ENCODE assay signal across 23 cellular contexts in the genomic region with DNA sequence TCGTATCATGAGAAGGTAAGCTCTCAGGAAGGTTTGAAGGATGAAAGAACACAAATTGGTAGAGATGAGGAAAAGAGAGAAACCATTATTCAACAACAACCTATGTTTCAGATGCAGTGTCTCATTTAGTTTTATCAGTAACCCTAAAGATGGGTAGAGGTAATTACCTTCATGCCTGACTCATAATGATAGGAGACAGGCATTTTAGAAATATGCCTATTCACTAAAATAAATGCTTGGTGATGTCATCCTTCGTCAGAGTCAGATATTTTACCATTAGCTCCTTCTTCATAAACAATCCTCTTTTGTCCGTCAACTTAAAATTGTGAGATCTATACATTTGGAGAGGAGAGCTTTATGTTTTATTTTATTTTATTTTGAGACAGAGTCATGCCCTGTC. TPM values are rescaled to one million over a fixed set of nuclear protein-coding genes. Genes with fewer than 3 reads are reported as not detected.
DNase-seq lines count a peak whose midpoint lies in the region; ATAC-seq and TF ChIP-seq lines count a peak whose summit lies in the region.
"Had no signal": no experiment of that assay in that cellular context is flagged by ENCODE, and none has a peak within 500 bp of the region (broad histone marks: within the 10 kb centered on the region; RNA-seq: fewer than 3 reads in every experiment).

No MANE protein-coding gene starts in this region.

- TF ChIP-seq POLR2A in IMR-90 (IDR thresholded peaks at IDR 0.05; ENCODE audit: low read depth, low read length), result no peak

- H3K23ac ChIP-seq in IMR-90 (ENCODE audit: low read depth, low read length), result no peak overlapping the region

- no peaks in the 10 kb centered on the region for H4K20me1 ChIP-seq in IMR-90 (ENCODE audit: insufficient read depth, low read length)
- H4K20me1 ChIP-seq in smooth muscle cell (ENCODE audit: low read depth), result no peaks in the 10 kb centered on the region

- H2AK9ac ChIP-seq in IMR-90 (replicated peaks; ENCODE audit: low read depth, low read length, poor library complexity), result no peak overlapping the region

- H3K36me3 ChIP-seq in cardiac muscle cell (no peaks in the 10 kb centered on the region), IMR-90 (ENCODE audit: control insufficient read depth, insufficient read depth, low read length) (no peaks in the 10 kb centered on the region), smooth muscle cell (ENCODE audit: low read depth) (no peaks in the 10 kb centered on the region)
- H3K36me3 ChIP-seq: HAP-1 had no signal

- H3K4ac ChIP-seq in IMR-90 (ENCODE audit: low read depth, low read length), result no peak overlapping the region

- H3K36me3 Mint-ChIP-seq in MCF 10A (ENCODE audit: insufficient read depth, unreplicated experiment), result no peaks in the 10 kb centered on the region
- H3K36me3 Mint-ChIP-seq: CD8-positive, alpha-beta T cell had no signal

- H3K9me3 ChIP-seq in cardiac muscle cell (ENCODE audit: low read depth), result no peaks in the 10 kb centered on the region
- H3K9me3 ChIP-seq in IMR-90 (ENCODE audit: control insufficient read depth, insufficient read depth, low read length), result no peaks in the 10 kb centered on the region
- no peaks in the 10 kb centered on the region for H3K9me3 ChIP-seq in smooth muscle cell (replicated peaks; ENCODE audit: low read depth)
- H3K9me3 ChIP-seq: HAP-1 had no signal

- POLR2A ChIA-PET in IMR-90 (lab: Charles Lee; ENCODE audit: unreplicated experiment) (no interaction called here), MCF 10A (lab: Yijun Ruan, JAX) (no interaction called here)

- DNase-seq in cardiac muscle cell (ENCODE audit: low read depth in 1 of 2, low spot score in 1 of 2) (no peak), cardiac septum (ENCODE audit: low spot score) (no peak), IMR-90 (peak; percentile 39), foreskin keratinocyte (no peak), smooth muscle cell (lab: John Stamatoyannopoulos, UW; ENCODE audit: unreplicated experiment) (no peak), hippocampal formation (lab: John Stamatoyannopoulos, UW) (no peak), MCF 10A (ENCODE audit: unreplicated experiment) (no peak)
- DNase-seq: 8988T; C1 segment of cervical spinal cord; Calu3; CD8-positive, alpha-beta T cell; DMS153; GM23248; KG1; NCI-H1105; NCI-H146; NCI-H2029 treated with DMSO at 0.1 percent for 48 hours; NCI-H510A treated with DMSO at 0.1 percent for 48 hours; NCI-H748 treated with DMSO at 0.1 percent for 48 hours; PC-9; RPMI8226; SHP77 treated with DMSO at 0.1 percent for 48 hours had no signal

- H3K14ac ChIP-seq in IMR-90 (replicated peaks; ENCODE audit: low read depth, low read length), result no peak overlapping the region

- 0 out of 2 replicates have a peak, but pooled peaks cover 3% of the 10 kb centered on the region for H3K9me1 ChIP-seq in IMR-90 (ENCODE audit: insufficient read depth, low read length)

- H2AFZ ChIP-seq in IMR-90 (replicated peaks; ENCODE audit: low read length, poor library complexity) (no peak overlapping the region), smooth muscle cell (ENCODE audit: low read depth) (no peak overlapping the region)
- H2AFZ ChIP-seq: GM23248, PC-9 had no signal

- H3K27ac ChIP-seq in cardiac muscle cell (peak overlapping the region; percentile 56), IMR-90 (ENCODE audit: insufficient read depth, low read length) (no peak overlapping the region), foreskin keratinocyte (no peak overlapping the region), smooth muscle cell (ENCODE audit: low read depth) (peak overlapping the region; percentile 58)
- H3K27ac ChIP-seq: GM23248, PC-9 had no signal

- no peaks in the 10 kb centered on the region for H3K79me2 ChIP-seq in smooth muscle cell (ENCODE audit: low read depth)

- no peak overlapping the region for H2BK15ac ChIP-seq in IMR-90 (ENCODE audit: low read depth, low read length)

- in situ Hi-C loops in IMR-90 (cut with MboI; ENCODE audit: low sequenced_read_pairs), result loop anchor here (25.0 kb wide), 3 partner anchors 1558 to 1933 kb away; a partner anchor contains a TSS

- intact Hi-C loops in cardiac septum (cut with DNase I), result loop anchor here (5.0 kb wide), 1 partner anchor 63 kb away; no protein-coding TSS in a partner anchor
- intact Hi-C loops in IMR-90 (cut with micrococcal nuclease), result loop anchor here (5.0 to 10.0 kb wide), 4 partner anchors 560 to 1933 kb away; no protein-coding TSS in a partner anchor
- intact Hi-C loops in MCF 10A (cut with micrococcal nuclease), result loop anchor here (5.0 kb wide), 1 partner anchor 558 kb away; no protein-coding TSS in a partner anchor

- no peak overlapping the region for H4K8ac ChIP-seq in IMR-90 (ENCODE audit: low read depth in 2 of 2, low read length in 2 of 2)

- H3F3A ChIP-seq in smooth muscle cell (ENCODE audit: low read depth), result no peaks in the 10 kb centered on the region

- TF ChIP-seq CTCF in cardiac muscle cell (IDR thresholded peaks at IDR 0.05; ENCODE audit: low read depth, low read length) (no peak), IMR-90 (conservative IDR thresholded peaks at IDR 0.05; ENCODE audit: low read depth, low read length) (no peak), foreskin keratinocyte (conservative IDR thresholded peaks at IDR 0.05) (no peak), smooth muscle cell (IDR thresholded peaks at IDR 0.05; ENCODE audit: borderline replicate concordance, insufficient read depth, poor library complexity, severe bottlenecking) (no peak), MCF 10A (IDR thresholded peaks at IDR 0.05; ENCODE audit: unreplicated experiment) (no peak)

- peaks cover 6% of the 10 kb centered on the region for H3K4me1 Mint-ChIP-seq in MCF 10A (ENCODE audit: insufficient read depth, unreplicated experiment)

- H4K91ac ChIP-seq in IMR-90 (ENCODE audit: insufficient read depth, low read depth, low read length), result no peak overlapping the region

- H3K27me3 ChIP-seq in cardiac muscle cell, result no peaks in the 10 kb centered on the region
- no peaks in the 10 kb centered on the region for H3K27me3 ChIP-seq in IMR-90 (ENCODE audit: control insufficient read depth, insufficient read depth, low read length)
- H3K27me3 ChIP-seq in foreskin keratinocyte, result peaks cover 7% of the 10 kb centered on the region
- H3K27me3 ChIP-seq in smooth muscle cell (ENCODE audit: low read depth), result no peaks in the 10 kb centered on the region

- dilution Hi-C loops in IMR-90 (cut with HindIII; ENCODE audit: low sequenced_read_pairs, unreplicated experiment), result no loop called here

- H2BK20ac ChIP-seq in IMR-90 (ENCODE audit: low read depth, low read length), result no peak overlapping the region

- H3K4me2 ChIP-seq in IMR-90 (ENCODE audit: low read depth, low read length) (no peak overlapping the region), smooth muscle cell (no peak overlapping the region)
- H3K4me2 ChIP-seq: PC-9 had no signal

- no peak overlapping the region for H2BK5ac ChIP-seq in IMR-90 (ENCODE audit: low read depth, low read length, poor library complexity, severe bottlenecking)

- H2BK120ac ChIP-seq in IMR-90 (ENCODE audit: low read depth, low read length), result no peak overlapping the region

- peaks cover 9% of the 10 kb centered on the region for H3K4me1 ChIP-seq in cardiac muscle cell (ENCODE audit: low read depth)
- H3K4me1 ChIP-seq in IMR-90 (ENCODE audit: control insufficient read depth, insufficient read depth, low read length), result no peaks in the 10 kb centered on the region
- no peaks in the 10 kb centered on the region for H3K4me1 ChIP-seq in foreskin keratinocyte
- no peaks in the 10 kb centered on the region for H3K4me1 ChIP-seq in smooth muscle cell (ENCODE audit: low read depth)
- H3K4me1 ChIP-seq: HAP-1 had no signal

- H3K4me3 ChIP-seq in cardiac muscle cell (no peak overlapping the region), IMR-90 (ENCODE audit: insufficient read depth, low read depth, low read length) (no peak overlapping the region), smooth muscle cell (no peak overlapping the region)
- H3K4me3 ChIP-seq: GM23248, HAP-1, PC-9 had no signal

- H2AK5ac ChIP-seq in IMR-90 (ENCODE audit: low read depth, low read length), result no peak overlapping the region

- H3K18ac ChIP-seq in IMR-90 (ENCODE audit: low read depth, low read length), result no peak overlapping the region

- H3K9me3 Mint-ChIP-seq in MCF 10A (ENCODE audit: unreplicated experiment), result no peaks in the 10 kb centered on the region
- H3K9me3 Mint-ChIP-seq: CD8-positive, alpha-beta T cell had no signal

- ATAC-seq in IMR-90 (ENCODE audit: low read depth) (no peak), foreskin keratinocyte (peak; percentile 36)
- ATAC-seq: CD8-positive, alpha-beta T cell had no signal

- no peak for TF ChIP-seq RAD21 in IMR-90 (IDR thresholded peaks at IDR 0.05; ENCODE audit: low read length)

- BruUV-seq in IMR-90 (replicated peaks; lab: Mats Ljungman, UMichigan), result no TSS peak
- BruUV-seq in MCF 10A (replicated peaks; lab: Mats Ljungman, UMichigan), result no TSS peak

- H3K27ac Mint-ChIP-seq in MCF 10A (ENCODE audit: low read depth, unreplicated experiment), result no peak overlapping the region
- H3K27ac Mint-ChIP-seq: CD8-positive, alpha-beta T cell had no signal

- no peak overlapping the region for H3K4me3 Mint-ChIP-seq in MCF 10A (ENCODE audit: unreplicated experiment)
- H3K4me3 Mint-ChIP-seq: CD8-positive, alpha-beta T cell had no signal

- H3K9ac ChIP-seq in IMR-90 (ENCODE audit: low read depth, low read length) (no peak overlapping the region), smooth muscle cell (ENCODE audit: low read depth) (no peak overlapping the region)
- H3K9ac ChIP-seq: GM23248 had no signal

- CTCF ChIA-PET in IMR-90 (lab: Yijun Ruan, JAX) (interaction anchor here (1.2 kb wide), 1 partner anchor 10 kb away, joined by 3 read pairs; no protein-coding TSS in a partner anchor), MCF 10A (lab: Yijun Ruan, JAX) (interaction anchor here (0.6 kb wide), 1 partner anchor 1699 kb away, joined by 3 read pairs; no protein-coding TSS in a partner anchor)

- H3K79me1 ChIP-seq in IMR-90 (ENCODE audit: low read depth in 1 of 2, low read length in 2 of 2), result no peaks in the 10 kb centered on the region

- no peak overlapping the region for H3K56ac ChIP-seq in IMR-90 (ENCODE audit: extremely low read depth, insufficient read depth, low read length)

- H4K5ac ChIP-seq in IMR-90 (ENCODE audit: low read depth, low read length), result no peak overlapping the region

- H3K27me3 Mint-ChIP-seq in MCF 10A (ENCODE audit: insufficient read depth, unreplicated experiment), result no peaks in the 10 kb centered on the region

- WGBS in IMR-90 (ENCODE audit: extremely low coverage in 2 of 2, insufficient read length in 1 of 2), 2 experiments, result no CpG with 5 or more reads among the region's 3 CpGs
- 72% methylated on average over 3 of the region's 3 CpGs for WGBS in smooth muscle cell (ENCODE audit: low lambda C conversion rate)

RNA-seq across cellular contexts. Expression of a gene that starts 21.5 kb away (rescaled TPM):
- total RNA-seq in cardiac muscle cell, result 31.3 and 57.4 TPM in 2 replicates
- 20.1 and 21.7 TPM in 2 replicates for polyA plus RNA-seq in cardiac muscle cell
- total RNA-seq in cardiac septum, result 69.2 TPM
- 10.6 and 18.1 TPM in 2 replicates for total RNA-seq in IMR-90 (2012; rRNA removed)
- 6.2 and 6.6 TPM in 2 replicates for polyA plus RNA-seq in IMR-90 (2012; rRNA removed)
- 3.6 and 8.7 TPM in 2 replicates for polyA plus RNA-seq in IMR-90 (2012; cell fraction: cytosol; rRNA removed)
- polyA plus RNA-seq in IMR-90 (2012; cell fraction: nucleus; rRNA removed; ENCODE audit: low replicate concordance), result 5.9 and 7.3 TPM in 2 replicates
- 0.07 TPM in 1 of 2 replicates, not detected in the other for total RNA-seq in foreskin keratinocyte
- polyA plus RNA-seq in foreskin keratinocyte, result not detected in 2 replicates
- 1.1 and 2.2 TPM in 2 replicates for total RNA-seq in smooth muscle cell
- 0.09 and 0.74 TPM in 2 replicates for polyA plus RNA-seq in smooth muscle cell
- 0.32 and 0.44 TPM in 2 replicates for total RNA-seq in MCF 10A (2022)
- total RNA-seq: CD8-positive, alpha-beta T cell had no signal

Comparison
In these comparisons a context has a peak if more than half of its experiments do, and no peak if none do; other contexts are left out.
1. H3K27ac ChIP-seq: peak in cardiac muscle cell (single experiment) and smooth muscle cell (single experiment); none in IMR-90 (single experiment) and foreskin keratinocyte (single experiment).